Comparison of ENCODE assay signal across 19 cellular contexts in genomic region chr1:221644176-221644510, GRCh38.
A peak's percentile ranks its signal among the peaks of the same experiment; 100 is the strongest.
DNase-seq lines count a peak whose midpoint lies in the region; ATAC-seq and TF ChIP-seq lines count a peak whose summit lies in the region.
"Had no signal": no experiment of that assay in that cellular context is flagged by ENCODE, and none has a peak within 500 bp of the region (broad histone marks: within the 10 kb centered on the region; RNA-seq: fewer than 3 reads in every experiment).

No MANE protein-coding gene starts in this region.

- no peak overlapping the region for H2AK5ac ChIP-seq in H9 (ENCODE audit: insufficient read length, low read length)

- H3K27me3 Mint-ChIP-seq in memory B cell = no peaks in the 10 kb centered on the region
- H3K27me3 Mint-ChIP-seq in naive thymus-derived CD4-positive, alpha-beta T cell = peaks cover 0 to 3% (median 0%) of the 10 kb centered on the region in 5 donors
- no peaks in the 10 kb centered on the region for H3K27me3 Mint-ChIP-seq in H9 (ENCODE audit: low read depth)
- H3K27me3 Mint-ChIP-seq: IgD-negative memory B cell had no signal

- no peaks in the 10 kb centered on the region for H3K79me1 ChIP-seq in H9 (ENCODE audit: insufficient read depth, low read depth, low read length, poor library complexity, severe bottlenecking)

- no peak overlapping the region for H2AFZ ChIP-seq in H9 (ENCODE audit: low read length)

- H3K4me1 Mint-ChIP-seq in memory B cell (peaks cover 9% of the 10 kb centered on the region), H9 (peaks cover 8 to 17% of the 10 kb centered on the region in 2 experiments)
- H3K4me1 Mint-ChIP-seq in naive thymus-derived CD4-positive, alpha-beta T cell = no peaks in the 10 kb centered on the region
- H3K4me1 Mint-ChIP-seq: activated naive CD4-positive, alpha-beta T cell treated with anti-CD3 and anti-CD28 coated beads, Interleukin-2, amount 10 ng/mL, durations not matched to agents 7 days and 5 days; stimulated activated effector memory CD8-positive, alpha-beta T cell treated with anti-CD3 and anti-CD28 coated beads, Interleukin-12 subunit alpha, Interleukin-12 subunit beta, amount 100 ng/mL, for 72 hours; T-cell had no signal

- H3K9ac ChIP-seq in H9 (ENCODE audit: extremely low read depth, insufficient read length, low read length) = no peak overlapping the region

- H4K91ac ChIP-seq in H9 (ENCODE audit: insufficient read length, low read depth, low read length) = no peak overlapping the region

- H3T11ph ChIP-seq in H9 (ENCODE audit: low read length) = no peak overlapping the region

- DNase-seq in memory B cell (ENCODE audit: low spot score in 2 of 2) (no peak), AML-193 (lab: John Stamatoyannopoulos, UW) (no peak), H9 (no peak), cerebellar nuclear complex (lab: John Stamatoyannopoulos, UW) (no peak)
- no peak for DNase-seq in naive thymus-derived CD4-positive, alpha-beta T cell
- DNase-seq: activated CD4-positive, CD25-positive, alpha-beta regulatory T cell; activated naive CD4-positive, alpha-beta T cell treated with anti-CD3 and anti-CD28 coated beads, Interleukin-2, amount 10 ng/mL, durations not matched to agents 7 days and 5 days; brain microvascular endothelial cell; hippocampal formation; kidney glomerular epithelial cell; NCI-H774; RPMI8226; T-cell; upper lobe of left lung had no signal

- no peak overlapping the region for H2BK5ac ChIP-seq in H9 (ENCODE audit: insufficient read length, low read length)

- H3K18ac ChIP-seq in H9 (ENCODE audit: insufficient read length, low read depth, low read length) = no peak overlapping the region

- no peaks in the 10 kb centered on the region for H3K23me2 ChIP-seq in H9 (ENCODE audit: insufficient read length, low read depth, low read length, poor library complexity, severe bottlenecking)

- ATAC-seq in GM18907 (IDR thresholded peaks at IDR 0.05; ENCODE audit: unreplicated experiment) = peak; percentile 26
- peak; percentile 16 for ATAC-seq in GM21529 (IDR thresholded peaks at IDR 0.05; ENCODE audit: unreplicated experiment)
- peak; percentile 29 for ATAC-seq in HG03064 (IDR thresholded peaks at IDR 0.05; ENCODE audit: low read depth, unreplicated experiment)
- ATAC-seq in memory B cell (ENCODE audit: low read depth) = no peak
- ATAC-seq in naive thymus-derived CD4-positive, alpha-beta T cell = no peak
- ATAC-seq: T-cell had no signal

- no peak overlapping the region for H4K8ac ChIP-seq in H9 (replicated peaks; ENCODE audit: insufficient read length, low read depth, low read length)

- H3K27ac ChIP-seq in naive thymus-derived CD4-positive, alpha-beta T cell (ENCODE audit: low read depth, low read length) = no peak overlapping the region
- H3K27ac ChIP-seq in H9 (ENCODE audit: insufficient read length, low read depth, low read length) = no peak overlapping the region
- H3K27ac ChIP-seq: brain microvascular endothelial cell, upper lobe of left lung had no signal

- no peak overlapping the region for H2BK120ac ChIP-seq in H9 (ENCODE audit: low read depth, low read length, poor library complexity, severe bottlenecking)

- H3K27ac Mint-ChIP-seq in memory B cell = peak overlapping the region; percentile 53
- H3K27ac Mint-ChIP-seq in naive thymus-derived CD4-positive, alpha-beta T cell = no peak overlapping the region
- H3K27ac Mint-ChIP-seq in H9 = 0 out of 7 replicates have a peak overlapping the region, but pooled peaks of 1 of the 3 experiments have one; percentile 32
- H3K27ac Mint-ChIP-seq: activated naive CD4-positive, alpha-beta T cell treated with anti-CD3 and anti-CD28 coated beads, Interleukin-2, amount 10 ng/mL, durations not matched to agents 7 days and 5 days; stimulated activated effector memory CD8-positive, alpha-beta T cell treated with anti-CD3 and anti-CD28 coated beads, Interleukin-12 subunit alpha, Interleukin-12 subunit beta, amount 100 ng/mL, for 72 hours; T-cell had no signal

- H3K4me3 Mint-ChIP-seq in memory B cell (no peak overlapping the region), H9 (no peak overlapping the region)
- H3K4me3 Mint-ChIP-seq in naive thymus-derived CD4-positive, alpha-beta T cell = no peak overlapping the region
- H3K4me3 Mint-ChIP-seq: activated naive CD4-positive, alpha-beta T cell treated with anti-CD3 and anti-CD28 coated beads, Interleukin-2, amount 10 ng/mL, durations not matched to agents 7 days and 5 days; stimulated activated effector memory CD8-positive, alpha-beta T cell treated with anti-CD3 and anti-CD28 coated beads, Interleukin-12 subunit alpha, Interleukin-12 subunit beta, amount 100 ng/mL, for 72 hours; T-cell had no signal

- no peak overlapping the region for H3K56ac ChIP-seq in H9 (ENCODE audit: insufficient read length, low read depth, low read length)

- H3K4me3 ChIP-seq in naive thymus-derived CD4-positive, alpha-beta T cell (ENCODE audit: low read length) = no peak overlapping the region
- H3K4me3 ChIP-seq: upper lobe of left lung had no signal

- no peak overlapping the region for H4K5ac ChIP-seq in H9 (ENCODE audit: insufficient read length, low read depth, low read length)

- H3K36me3 Mint-ChIP-seq in memory B cell = no peaks in the 10 kb centered on the region
- H3K36me3 Mint-ChIP-seq in naive thymus-derived CD4-positive, alpha-beta T cell = no peaks in the 10 kb centered on the region
- H3K36me3 Mint-ChIP-seq in H9 (ENCODE audit: insufficient read depth in 1 of 3, low read depth in 3 of 3) = no peaks in the 10 kb centered on the region
- H3K36me3 Mint-ChIP-seq: activated naive CD4-positive, alpha-beta T cell treated with anti-CD3 and anti-CD28 coated beads, Interleukin-2, amount 10 ng/mL, durations not matched to agents 7 days and 5 days; stimulated activated effector memory CD8-positive, alpha-beta T cell treated with anti-CD3 and anti-CD28 coated beads, Interleukin-12 subunit alpha, Interleukin-12 subunit beta, amount 100 ng/mL, for 72 hours; T-cell had no signal

- H3K14ac ChIP-seq in H9 (ENCODE audit: insufficient read depth, low read length) = no peak overlapping the region

- no peak overlapping the region for H3K23ac ChIP-seq in H9 (ENCODE audit: insufficient read length, low read depth, low read length)

- no peaks in the 10 kb centered on the region for H3K9me3 ChIP-seq in naive thymus-derived CD4-positive, alpha-beta T cell (ENCODE audit: control insufficient read depth in 2 of 3, low read length in 3 of 3)
- H3K9me3 ChIP-seq in H9 (ENCODE audit: control insufficient read depth, low read depth, low read length) = no peaks in the 10 kb centered on the region
- H3K9me3 ChIP-seq: upper lobe of left lung had no signal

- H3K27me3 ChIP-seq in naive thymus-derived CD4-positive, alpha-beta T cell (ENCODE audit: control insufficient read depth in 2 of 2, insufficient read depth in 2 of 2, low read length in 2 of 2) = no peaks in the 10 kb centered on the region
- no peaks in the 10 kb centered on the region for H3K27me3 ChIP-seq in H9 (ENCODE audit: insufficient read depth, low read length)
- H3K27me3 ChIP-seq: brain microvascular endothelial cell, upper lobe of left lung had no signal

- H3K9me3 Mint-ChIP-seq in memory B cell (peaks cover 2% of the 10 kb centered on the region), H9 (no peaks in the 10 kb centered on the region)
- no peaks in the 10 kb centered on the region for H3K9me3 Mint-ChIP-seq in naive thymus-derived CD4-positive, alpha-beta T cell
- H3K9me3 Mint-ChIP-seq: activated naive CD4-positive, alpha-beta T cell treated with anti-CD3 and anti-CD28 coated beads, Interleukin-2, amount 10 ng/mL, durations not matched to agents 7 days and 5 days; IgD-negative memory B cell; stimulated activated effector memory CD8-positive, alpha-beta T cell treated with anti-CD3 and anti-CD28 coated beads, Interleukin-12 subunit alpha, Interleukin-12 subunit beta, amount 100 ng/mL, for 72 hours; T-cell had no signal

- no peaks in the 10 kb centered on the region for H4K20me1 ChIP-seq in H9 (ENCODE audit: control insufficient read depth, insufficient read depth, insufficient read length)

- intact Hi-C loops in naive thymus-derived CD4-positive, alpha-beta T cell (cut with micrococcal nuclease) = no loop called here

- no peak overlapping the region for H2BK15ac ChIP-seq in H9 (ENCODE audit: low read depth, low read length)

- no peak overlapping the region for H3K4me2 ChIP-seq in H9 (ENCODE audit: insufficient read depth, insufficient read length, low read length)

- TF ChIP-seq CTCF in H9 (conservative IDR thresholded peaks at IDR 0.05) = no peak

- no peak overlapping the region for H2BK12ac ChIP-seq in H9 (ENCODE audit: insufficient read length, low read depth, low read length)

- no peaks in the 10 kb centered on the region; the same call in 1 of the 2 replicates for H3K79me2 ChIP-seq in H9 (ENCODE audit: insufficient read depth, low read length)

- no CpG with 5 or more reads among the region's 3 CpGs for WGBS in H9 (ENCODE audit: extremely low coverage, insufficient read length, low lambda C conversion rate)

- no peaks in the 10 kb centered on the region for H3K4me1 ChIP-seq in naive thymus-derived CD4-positive, alpha-beta T cell (ENCODE audit: control insufficient read depth in 2 of 2, insufficient read depth in 2 of 2, low read length in 2 of 2)
- H3K4me1 ChIP-seq in H9 (ENCODE audit: insufficient read depth, low read length) = no peaks in the 10 kb centered on the region
- H3K4me1 ChIP-seq: upper lobe of left lung had no signal

- POLR2A ChIA-PET in naive thymus-derived CD4-positive, alpha-beta T cell (lab: Charles Lee) = no interaction called here

- no peak overlapping the region for H3K4ac ChIP-seq in H9 (ENCODE audit: low read depth, low read length)

- no peak overlapping the region for H2BK20ac ChIP-seq in H9 (ENCODE audit: low read depth, low read length, poor library complexity, severe bottlenecking)

- no peaks in the 10 kb centered on the region for H3K36me3 ChIP-seq in naive thymus-derived CD4-positive, alpha-beta T cell (ENCODE audit: control insufficient read depth in 2 of 3, insufficient read depth in 3 of 3, low read length in 3 of 3)
- H3K36me3 ChIP-seq: brain microvascular endothelial cell, upper lobe of left lung had no signal

- CTCF ChIA-PET in naive thymus-derived CD4-positive, alpha-beta T cell (lab: Charles Lee) = no interaction called here

Comparison
In these comparisons a context has a peak if more than half of its experiments do, and no peak if none do; other contexts are left out.
1. ATAC-seq: peak in GM18907 (single experiment), GM21529 (single experiment) and HG03064 (single experiment); none in memory B cell (single experiment) and naive thymus-derived CD4-positive, alpha-beta T cell (single experiment).